ENCODE assay signal across 8 cellular contexts in genomic region chr14:75427482-75428229, GRCh38.
DNase-seq lines count a peak whose midpoint lies in the region; ATAC-seq lines count a peak whose summit lies in the region.

A gene with protein sequence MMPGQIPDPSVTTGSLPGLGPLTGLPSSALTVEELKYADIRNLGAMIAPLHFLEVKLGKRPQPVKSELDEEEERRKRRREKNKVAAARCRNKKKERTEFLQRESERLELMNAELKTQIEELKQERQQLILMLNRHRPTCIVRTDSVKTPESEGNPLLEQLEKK (plus strand): TSS chr14:75428022. CDS start chr14:75437921, 9,899 bp downstream.

- no peaks in the 10 kb centered on the region for H3K9me3 Mint-ChIP-seq in stimulated activated memory B cell treated with anti-CD40 and anti-IgM and Interleukin-4, amounts not matched to agents 10 μg/mL and 1 μg/mL and 100 μg/mL, for 72 hours

- H3K4me1 Mint-ChIP-seq in stimulated activated memory B cell treated with anti-CD40 and anti-IgM and Interleukin-4, amounts not matched to agents 10 μg/mL and 1 μg/mL and 100 μg/mL, for 72 hours, result peaks cover 49% of the 10 kb centered on the region

- no peaks in the 10 kb centered on the region for H3K27me3 Mint-ChIP-seq in stimulated activated memory B cell treated with anti-CD40 and anti-IgM and Interleukin-4, amounts not matched to agents 10 μg/mL and 1 μg/mL and 100 μg/mL, for 72 hours

- peak within 1 kb of the TSS; percentile 95 for H3K27ac Mint-ChIP-seq in stimulated activated memory B cell treated with anti-CD40 and anti-IgM and Interleukin-4, amounts not matched to agents 10 μg/mL and 1 μg/mL and 100 μg/mL, for 72 hours

- H3K4me3 Mint-ChIP-seq in stimulated activated memory B cell treated with anti-CD40 and anti-IgM and Interleukin-4, amounts not matched to agents 10 μg/mL and 1 μg/mL and 100 μg/mL, for 72 hours, result peak within 1 kb of the TSS; percentile 90

- H3K27ac ChIP-seq in epithelial cell of prostate, result peak within 1 kb of the TSS; percentile 32

- DNase-seq in DMS153 (lab: John Stamatoyannopoulos, UW) (peak; percentile 12), DMS153 treated with DMSO at 0.1 percent for 48 hours (lab: John Stamatoyannopoulos, UW; ENCODE audit: unreplicated experiment) (no peak), NOMO-1 (lab: John Stamatoyannopoulos, UW; ENCODE audit: unreplicated experiment in 2 of 2) (peak; percentile 79 to 82), epithelial cell of prostate (ENCODE audit: low read depth, low spot score) (no peak), midbrain (lab: John Stamatoyannopoulos, UW) (peak; percentile 84)
- DNase-seq in activated T-cell treated with anti-CD3 and anti-CD28 coated beads, Interleukin-2, amount 50 U/mL, for 1 hour, result peak; percentile 63

- peaks cover 5% of the 10 kb centered on the region for H3K36me3 Mint-ChIP-seq in stimulated activated memory B cell treated with anti-CD40 and anti-IgM and Interleukin-4, amounts not matched to agents 10 μg/mL and 1 μg/mL and 100 μg/mL, for 72 hours

- ATAC-seq in HG02870 (IDR thresholded peaks at IDR 0.05; ENCODE audit: unreplicated experiment), result peak; percentile 35
- peak; percentile 66 for ATAC-seq in stimulated activated memory B cell treated with anti-CD40 and anti-IgM and Interleukin-4, amounts not matched to agents 10 μg/mL and 1 μg/mL and 100 μg/mL, for 72 hours

Comparison
In these comparisons a context has a peak if more than half of its experiments do, and no peak if none do; other contexts are left out.
1. DNase-seq: peak in DMS153 (single experiment), NOMO-1 (2 of 2), activated T-cell treated with anti-CD3 and anti-CD28 coated beads, Interleukin-2, amount 50 U/mL, for 1 hour (single experiment) and midbrain (single experiment); none in DMS153 treated with DMSO at 0.1 percent for 48 hours (single experiment) and epithelial cell of prostate (single experiment).